ENCODE assay signal across 1 cellular context in genomic region chr12:40898505-40898904, GRCh38.
A peak's percentile ranks its signal among the peaks of the same experiment; 100 is the strongest.
TF ChIP-seq lines count a peak whose summit lies in the region.

No MANE protein-coding gene starts in this region.

TF ChIP-seq in HEK293, 187 proteins besides CTCF, POLR2A, EP300 and RAD21 (continued from another document):
- no peak for TF ChIP-seq HIC1 (tag by site-specific recombination; IDR thresholded peaks at IDR 0.05)
- TF ChIP-seq ZNF518A (tag by site-specific recombination; conservative IDR thresholded peaks at IDR 0.05; ENCODE audit: low read depth), result 0 out of 2 replicates have a peak, but pooled peaks have one; percentile 21
- peak; percentile 75 for TF ChIP-seq ZNF629 (tag by site-specific recombination; IDR thresholded peaks at IDR 0.05)
